Comparison of ENCODE assay signal across 8 cellular contexts in the genomic region with DNA sequence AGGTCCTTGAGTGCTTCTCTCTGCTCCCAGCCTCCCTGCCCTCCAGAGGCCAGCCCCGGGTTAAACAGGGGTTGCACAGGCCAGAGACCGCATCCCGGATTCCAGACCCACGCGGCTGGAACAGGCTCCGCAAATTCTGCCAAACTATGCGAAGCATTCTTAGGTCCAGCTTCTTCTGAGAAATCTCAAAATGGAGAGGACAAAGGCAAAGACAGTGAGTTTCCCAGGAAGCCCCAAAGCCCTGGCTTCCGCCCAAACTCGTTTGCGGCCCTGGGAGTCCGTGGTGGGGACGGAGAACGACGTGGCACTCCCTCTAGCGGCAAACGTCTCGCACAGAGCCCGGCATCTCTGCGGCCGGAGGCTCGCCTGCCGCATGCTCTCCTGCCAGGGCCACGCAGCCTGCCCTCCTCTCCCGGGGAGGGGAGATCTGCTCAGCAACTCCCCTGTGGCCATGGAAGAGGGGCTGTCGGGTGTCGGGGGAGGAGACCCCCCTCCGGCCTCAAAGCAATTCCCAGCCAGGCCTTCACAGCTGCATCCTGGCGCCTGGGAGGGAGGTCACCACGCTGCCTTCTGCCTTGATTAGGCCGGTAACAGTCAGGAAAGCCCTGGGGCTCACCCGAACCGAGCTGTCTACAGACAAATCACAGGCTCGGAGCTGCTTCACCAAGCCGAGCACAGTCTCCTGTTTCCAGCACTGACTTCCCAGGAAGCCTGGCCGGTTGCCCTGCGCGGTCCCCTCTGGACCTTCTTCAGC.
A peak's percentile ranks its signal among the peaks of the same experiment; 100 is the strongest.
DNase-seq lines count a peak whose midpoint lies in the region; ATAC-seq and TF ChIP-seq lines count a peak whose summit lies in the region.

No MANE protein-coding gene starts in this region.

- ATAC-seq in GM19452 (IDR thresholded peaks at IDR 0.05; ENCODE audit: unreplicated experiment) (peak; percentile 96), HG03457 (IDR thresholded peaks at IDR 0.05; ENCODE audit: unreplicated experiment) (peak; percentile 95)

- peak; percentile 90 for TF ChIP-seq CTCF in retinal pigment epithelial cell (conservative IDR thresholded peaks at IDR 0.05; ENCODE audit: low read depth, low read length)

- no peak overlapping the region for H3K4me3 ChIP-seq in retinal pigment epithelial cell (ENCODE audit: low read length)

- DNase-seq in D341Med (ENCODE audit: low spot score) (peak; percentile 91), RPMI8226 (peak; percentile 76), amniotic epithelial cell (ENCODE audit: low read depth) (peak; percentile 54), hippocampal formation (lab: John Stamatoyannopoulos, UW) (peak; percentile 51 to 69), retinal pigment epithelial cell (ENCODE audit: low read depth) (peak; percentile 20), SKM-1 treated with dmso at 0.1 percent for 144 hours (lab: John Stamatoyannopoulos, UW; ENCODE audit: unreplicated experiment) (no peak)
